10 cellular contexts compared by ENCODE assay signal in genomic region chr7:29287366-29287765, GRCh38.
DNase-seq lines count a peak whose midpoint lies in the region; ATAC-seq, FAIRE-seq and TF ChIP-seq lines count a peak whose summit lies in the region.
"Had no signal": no experiment of that assay in that cellular context is flagged by ENCODE, and none has a peak within 500 bp of the region (broad histone marks: within the 10 kb centered on the region; RNA-seq: fewer than 3 reads in every experiment).

No MANE protein-coding gene starts in this region.

- no peak for TF ChIP-seq POLR2A in H54 (IDR thresholded peaks at IDR 0.05; ENCODE audit: low read depth, low read length)

- ATAC-seq in naive thymus-derived CD8-positive, alpha-beta T cell = no peak

- no peak overlapping the region for H3K27ac Mint-ChIP-seq in naive thymus-derived CD8-positive, alpha-beta T cell

- H3K4me1 ChIP-seq in skeletal muscle satellite cell (ENCODE audit: control insufficient read depth, insufficient read depth, low read length) = peaks cover 46% of the 10 kb centered on the region

- no peak for TF ChIP-seq CTCF in epithelial cell of proximal tubule (conservative IDR thresholded peaks at IDR 0.05; ENCODE audit: low read depth, low read length)

- H3K4me2 ChIP-seq in skeletal muscle satellite cell (ENCODE audit: low read length) = peak overlapping the region; percentile 9

- H3K27me3 ChIP-seq in skeletal muscle satellite cell (ENCODE audit: control insufficient read depth, insufficient read depth, low read length) = peaks cover 10% of the 10 kb centered on the region
- H3K27me3 ChIP-seq: esophagus squamous epithelium had no signal

- no peak overlapping the region for H3K4me3 ChIP-seq in epithelial cell of proximal tubule (ENCODE audit: low read depth, low read length)
- H3K4me3 ChIP-seq in skeletal muscle satellite cell (ENCODE audit: low read length) = no peak overlapping the region
- H3K4me3 ChIP-seq: esophagus squamous epithelium had no signal

- no peak overlapping the region for H3K4me3 Mint-ChIP-seq in naive thymus-derived CD8-positive, alpha-beta T cell
- H3K4me3 Mint-ChIP-seq: activated naive CD4-positive, alpha-beta T cell treated with anti-CD3 and anti-CD28 coated beads, Interleukin-2, amount 50 U/mL, for 24 hours had no signal

- H3K9ac ChIP-seq in skeletal muscle satellite cell (ENCODE audit: low read depth, low read length) = no peak overlapping the region

- no peaks in the 10 kb centered on the region for H3K36me3 ChIP-seq in skeletal muscle satellite cell (ENCODE audit: insufficient read depth, low read length)
- H3K36me3 ChIP-seq: esophagus squamous epithelium had no signal

- no peaks in the 10 kb centered on the region for H3K9me3 ChIP-seq in skeletal muscle satellite cell (replicated peaks; ENCODE audit: low read length)
- H3K9me3 ChIP-seq: esophagus squamous epithelium had no signal

- peaks cover 0 to 3% (median 0%) of the 10 kb centered on the region in 9 donors for H3K9me3 Mint-ChIP-seq in naive thymus-derived CD8-positive, alpha-beta T cell
- H3K9me3 Mint-ChIP-seq: activated naive CD4-positive, alpha-beta T cell treated with anti-CD3 and anti-CD28 coated beads, Interleukin-2, amount 50 U/mL, for 24 hours had no signal

- H3K36me3 Mint-ChIP-seq in naive thymus-derived CD8-positive, alpha-beta T cell = no peaks in the 10 kb centered on the region
- H3K36me3 Mint-ChIP-seq: activated naive CD4-positive, alpha-beta T cell treated with anti-CD3 and anti-CD28 coated beads, Interleukin-2, amount 50 U/mL, for 24 hours had no signal

- H3K27me3 Mint-ChIP-seq in naive thymus-derived CD8-positive, alpha-beta T cell = peaks cover 0 to 3% (median 1%) of the 10 kb centered on the region in 5 donors

- peaks cover 0 to 42% (median 9%) of the 10 kb centered on the region in 4 donors for H3K4me1 Mint-ChIP-seq in naive thymus-derived CD8-positive, alpha-beta T cell

- FAIRE-seq in H54 (lab: Jason Lieb, UNC) = peak; percentile 30
- no peak for FAIRE-seq in RCC 7860 (lab: Jason Lieb, UNC)

- peak; percentile 76 for DNase-seq in H54 (ENCODE audit: insufficient read length, low spot score)
- peak; percentile 55 for DNase-seq in RCC 7860 (ENCODE audit: low spot score)
- DNase-seq in epithelial cell of proximal tubule (ENCODE audit: low read depth) = peak; percentile 72
- no peak for DNase-seq in NCI-H1417 (lab: John Stamatoyannopoulos, UW)
- DNase-seq in GOT3 (lab: John Stamatoyannopoulos, UW) = no peak
- no peak for DNase-seq in naive thymus-derived CD8-positive, alpha-beta T cell
- DNase-seq: esophagus squamous epithelium, RPMI8226 had no signal

- POLR2A ChIA-PET in naive thymus-derived CD8-positive, alpha-beta T cell (lab: Charles Lee) = no interaction called here

Comparison
In these comparisons a context has a peak if more than half of its experiments do, and no peak if none do; other contexts are left out.
1. DNase-seq: peak in H54 (single experiment), RCC 7860 (single experiment) and epithelial cell of proximal tubule (single experiment); none in NCI-H1417 (0 of 3), GOT3 (single experiment) and naive thymus-derived CD8-positive, alpha-beta T cell (0 of 10).